Comparison of ENCODE assay signal across 2 cellular contexts in genomic region chr15:60372223-60372622, GRCh38.
TF ChIP-seq lines count a peak whose summit lies in the region.

No MANE protein-coding gene starts in this region.

TF ChIP-seq in SK-N-SH, 30 proteins besides CTCF, POLR2A, EP300 and RAD21 (continued from another document):
- TF ChIP-seq REST (IDR thresholded peaks at IDR 0.05; ENCODE audit: low read depth, low read length) (no peak), POLR2AphosphoS5 (IDR thresholded peaks at IDR 0.05; ENCODE audit: low read depth, low read length) (peak; percentile 77), FOSL2 (IDR thresholded peaks at IDR 0.05; ENCODE audit: borderline replicate concordance, low read depth) (no peak), JUND (IDR thresholded peaks at IDR 0.05) (no peak), RXRA (IDR thresholded peaks at IDR 0.05; ENCODE audit: borderline replicate concordance, low read depth) (no peak), YY1 (IDR thresholded peaks at IDR 0.05; ENCODE audit: low read depth) (no peak), RCOR1 (IDR thresholded peaks at IDR 0.05; ENCODE audit: low read length) (no peak)

TF ChIP-seq in SK-N-SH treated with all-trans-retinoic acid at 6 μM for 48 hours, 23 proteins besides CTCF, POLR2A, EP300 and RAD21 (continued from another document):
- TF ChIP-seq PATZ1 (CRISPR knock-in tag; IDR thresholded peaks at IDR 0.05; ENCODE audit: borderline replicate concordance) (no peak), ARNTL (CRISPR knock-in tag; IDR thresholded peaks at IDR 0.05; ENCODE audit: borderline replicate concordance, low read depth) (no peak), TOX (CRISPR knock-in tag; IDR thresholded peaks at IDR 0.05; ENCODE audit: borderline replicate concordance) (no peak), ZNF70 (CRISPR knock-in tag; IDR thresholded peaks at IDR 0.05) (no peak), CSRNP3 (CRISPR knock-in tag; IDR thresholded peaks at IDR 0.05) (no peak), ZNF8 (CRISPR knock-in tag; IDR thresholded peaks at IDR 0.05) (no peak), ESRRG (CRISPR knock-in tag; IDR thresholded peaks at IDR 0.05) (no peak), PPARA (CRISPR knock-in tag; IDR thresholded peaks at IDR 0.05; ENCODE audit: borderline replicate concordance) (no peak), TSHZ2 (CRISPR knock-in tag; IDR thresholded peaks at IDR 0.05) (no peak)
